ENCODE assay signal across 2 cellular contexts in genomic region chr1:150832597-150832996, GRCh38.
TF ChIP-seq lines count a peak whose summit lies in the region.

No MANE protein-coding gene starts in this region.

TF ChIP-seq in GM12878, 131 proteins besides CTCF, POLR2A, EP300 and RAD21:
- TF ChIP-seq TBL1XR1 (IDR thresholded peaks at IDR 0.05; ENCODE audit: low read depth, low read length) (no peak), ZBTB40 (IDR thresholded peaks at IDR 0.05; ENCODE audit: borderline replicate concordance) (peak; percentile 59)

TF ChIP-seq in K562, 482 proteins besides CTCF, POLR2A, EP300 and RAD21:
- TF ChIP-seq ID3 (CRISPR knock-in tag; IDR thresholded peaks at IDR 0.05) (no peak), ID3 (tag; IDR thresholded peaks at IDR 0.05) (no peak), ZBTB40 (IDR thresholded peaks at IDR 0.05) (peak; percentile 86), ZBTB40 (CRISPR knock-in tag; IDR thresholded peaks at IDR 0.05) (peak; percentile 54), ZBTB5 (IDR thresholded peaks at IDR 0.05) (no peak), E2F5 (CRISPR knock-in tag; IDR thresholded peaks at IDR 0.05) (no peak)
